Comparison of ENCODE assay signal across 9 cellular contexts in the genomic region with DNA sequence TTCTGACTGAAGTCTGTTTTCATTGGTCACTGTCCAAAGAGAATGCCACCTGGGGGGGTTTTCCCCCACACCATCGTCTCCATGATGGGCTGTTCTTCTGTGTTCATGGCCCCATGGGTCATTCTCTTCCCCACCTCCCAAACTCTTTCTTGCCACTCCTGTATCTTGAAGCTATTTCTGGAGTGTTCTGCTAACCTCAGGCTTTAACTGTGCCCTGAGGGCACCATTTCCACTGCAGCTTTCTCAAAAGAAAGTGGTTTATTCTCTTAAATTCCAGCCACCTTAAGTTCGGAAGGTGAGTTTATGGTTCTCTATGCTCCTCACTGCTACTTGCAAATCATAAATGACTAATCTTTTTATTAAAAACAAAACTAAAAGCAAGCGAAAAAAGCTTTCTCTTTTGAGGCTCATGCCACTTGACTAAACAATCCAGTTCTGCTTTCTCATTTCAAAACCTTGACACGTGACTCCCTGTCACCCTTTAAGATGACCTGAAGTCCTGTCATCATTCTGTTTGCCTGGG. TPM values are rescaled to one million over a fixed set of nuclear protein-coding genes. Genes with fewer than 3 reads are reported as not detected.
DNase-seq lines count a peak whose midpoint lies in the region; ATAC-seq and TF ChIP-seq lines count a peak whose summit lies in the region.
"Had no signal": no experiment of that assay in that cellular context is flagged by ENCODE, and none has a peak within 500 bp of the region (broad histone marks: within the 10 kb centered on the region; RNA-seq: fewer than 3 reads in every experiment).

No MANE protein-coding gene starts in this region.

- TF ChIP-seq CTCF in PC-3 (conservative IDR thresholded peaks at IDR 0.05; ENCODE audit: low read depth, low read length) (no peak), psoas muscle (IDR thresholded peaks at IDR 0.05) (no peak)

- DNase-seq in immature natural killer cell (peak; percentile 53 to 65 (median 60)), PC-3 (no peak), psoas muscle (no peak), NCI-H510A treated with DMSO at 0.1 percent for 48 hours (lab: John Stamatoyannopoulos, UW) (no peak)
- no peak for DNase-seq in NK-92 treated with Interleukin-12 subunit alpha and Interleukin-12 subunit beta, amount 100 ng/mL, for 24 hours (lab: John Stamatoyannopoulos, UW)

- H2AFZ ChIP-seq in PC-3 (ENCODE audit: low read length), result no peak overlapping the region

- POLR2A ChIA-PET in PC-3 (lab: Charles Lee; ENCODE audit: unreplicated experiment), result no interaction called here

- H3K4me1 ChIP-seq in PC-3 (ENCODE audit: insufficient read depth, low read length) (no peaks in the 10 kb centered on the region), psoas muscle (no peaks in the 10 kb centered on the region)

- no peak overlapping the region for H3K9ac ChIP-seq in PC-3 (ENCODE audit: low read length)

- H3K79me2 ChIP-seq in PC-3 (ENCODE audit: low read length), result no peaks in the 10 kb centered on the region

- peaks cover 17 to 23% of the 10 kb centered on the region in 2 donors for H3K4me1 Mint-ChIP-seq in immature natural killer cell

- peak overlapping the region; percentile 20 for H3K27ac ChIP-seq in KOPT-K1 (ENCODE audit: low read depth, low read length, poor library complexity, severe bottlenecking)
- H3K27ac ChIP-seq in PC-3 (ENCODE audit: low read length), result no peak overlapping the region
- no peak overlapping the region for H3K27ac ChIP-seq in psoas muscle
- H3K27ac ChIP-seq: epithelial cell of prostate had no signal

- H3K4me3 ChIP-seq in PC-3 (ENCODE audit: low read length) (no peak overlapping the region), psoas muscle (no peak overlapping the region)

- H3F3A ChIP-seq in PC-3 (ENCODE audit: low read length, unreplicated experiment), result no peaks in the 10 kb centered on the region

- peaks cover 0 to 2% (median 0%) of the 10 kb centered on the region in 3 donors for H3K27me3 Mint-ChIP-seq in immature natural killer cell (ENCODE audit: low read depth in 3 of 3)

- WGBS in psoas muscle, 3 donors, result 60 to 70% (median 62%) methylated on average over 4 of the region's 4 CpGs

- CTCF ChIA-PET in PC-3 (lab: Charles Lee), result no interaction called here

- no peak overlapping the region for H3K4me2 ChIP-seq in PC-3 (ENCODE audit: low read length)

- peak overlapping the region; percentile 58 to 80 (median 70) for H3K4me3 Mint-ChIP-seq in immature natural killer cell

- H3K36me3 Mint-ChIP-seq in immature natural killer cell, result no peaks in the 10 kb centered on the region

- H3K9me3 Mint-ChIP-seq in immature natural killer cell, result no peaks in the 10 kb centered on the region

- H3K9me2 ChIP-seq in PC-3 (replicated peaks; ENCODE audit: low read length), result no peaks in the 10 kb centered on the region

- no peaks in the 10 kb centered on the region for H3K36me3 ChIP-seq in KOPT-K1 (ENCODE audit: insufficient read depth, low read length)
- no peaks in the 10 kb centered on the region for H3K36me3 ChIP-seq in PC-3 (ENCODE audit: low read depth, low read length)
- no peaks in the 10 kb centered on the region for H3K36me3 ChIP-seq in psoas muscle (ENCODE audit: insufficient read depth in 1 of 2, low read depth in 1 of 2)

- peak overlapping the region in 5 of 6 donors; percentile 88 to 94 (median 91) for H3K27ac Mint-ChIP-seq in immature natural killer cell

- ATAC-seq in GM18502 (IDR thresholded peaks at IDR 0.05; ENCODE audit: poor library complexity, unreplicated experiment) (peak; percentile 93), GM21529 (IDR thresholded peaks at IDR 0.05; ENCODE audit: unreplicated experiment) (peak; percentile 87), PC-3 (no peak), psoas muscle (no peak)

- no TSS peak for BruUV-seq in PC-3 (replicated peaks; lab: Mats Ljungman, UMichigan)

- H3K27me3 ChIP-seq in PC-3 (ENCODE audit: low read length) (no peaks in the 10 kb centered on the region), psoas muscle (ENCODE audit: insufficient read depth in 3 of 3, low read length in 2 of 3) (no peaks in the 10 kb centered on the region)

- no peaks in the 10 kb centered on the region for H3K9me3 ChIP-seq in KOPT-K1 (ENCODE audit: insufficient read depth, low read length, poor library complexity, severe bottlenecking)
- H3K9me3 ChIP-seq in PC-3 (ENCODE audit: low read length), result no peaks in the 10 kb centered on the region
- H3K9me3 ChIP-seq in psoas muscle, result no peaks in the 10 kb centered on the region

- intact Hi-C loops in PC-3 (cut with micrococcal nuclease) (no loop called here), psoas muscle (cut with DNase I) (no loop called here)

- H4K20me1 ChIP-seq in PC-3 (ENCODE audit: low read length), result no peaks in the 10 kb centered on the region

RNA-seq across cellular contexts. Expression of a gene that starts 7.4 kb away (rescaled TPM):
- polyA plus RNA-seq in immature natural killer cell (10 to 100 TPM; 22.0 to 83.5 (median 29.8) TPM), psoas muscle (under 1 TPM; 0.25 to 0.81 (median 0.55) TPM)
- total RNA-seq in PC-3 (2014; rRNA removed) (not detected in 2 replicates), psoas muscle (1 to 10 TPM in 3 of 4 donors, under 1 TPM in 1; 0.86 to 2.8 (median 2.1) TPM)

Comparison
In these comparisons a context has a peak if more than half of its experiments do, and no peak if none do; other contexts are left out.
1. ATAC-seq: peak in GM18502 (single experiment) and GM21529 (single experiment); none in PC-3 (single experiment) and psoas muscle (0 of 4).
2. DNase-seq: peak in immature natural killer cell (3 of 3); none in PC-3 (single experiment), NK-92 treated with Interleukin-12 subunit alpha and Interleukin-12 subunit beta, amount 100 ng/mL, for 24 hours (single experiment), psoas muscle (0 of 2) and NCI-H510A treated with DMSO at 0.1 percent for 48 hours (single experiment).